Comparison of ENCODE assay signal across 20 cellular contexts in genomic region chr15:57521503-57521902, GRCh38.
A peak's percentile ranks its signal among the peaks of the same experiment; 100 is the strongest.
DNase-seq lines count a peak whose midpoint lies in the region; ATAC-seq, FAIRE-seq and TF ChIP-seq lines count a peak whose summit lies in the region.
"Had no signal": no experiment of that assay in that cellular context is flagged by ENCODE, and none has a peak within 500 bp of the region (broad histone marks: within the 10 kb centered on the region; RNA-seq: fewer than 3 reads in every experiment).

No MANE protein-coding gene starts in this region.

- peak in 3 of 4 donors; percentile 9 to 25 (median 19) for ATAC-seq in right lobe of liver
- ATAC-seq in HepG2, result no peak
- no peak for ATAC-seq in GM21619 (IDR thresholded peaks at IDR 0.05; ENCODE audit: unreplicated experiment)
- no peak for ATAC-seq in HG03025 (IDR thresholded peaks at IDR 0.05; ENCODE audit: low FRiP score, unreplicated experiment)
- ATAC-seq: CD8-positive, alpha-beta T cell had no signal

- POLR2A ChIA-PET in HepG2 (lab: Yijun Ruan, JAX), result no interaction called here

- TF ChIP-seq RAD21 in HepG2 (CRISPR knock-in tag; IDR thresholded peaks at IDR 0.05), result no peak

- no peak for TF ChIP-seq EP300 in HepG2 (IDR thresholded peaks at IDR 0.05; ENCODE audit: low read depth in 2 of 2, low read length in 2 of 2)
- no peak for TF ChIP-seq EP300 in HepG2 (CRISPR knock-in tag; IDR thresholded peaks at IDR 0.05; ENCODE audit: borderline replicate concordance)

- H3K27me3 ChIP-seq in right lobe of liver (no peaks in the 10 kb centered on the region), HepG2 (ENCODE audit: control insufficient read depth in 1 of 2, insufficient read depth in 2 of 2, low read length in 2 of 2) (no peaks in the 10 kb centered on the region), prostate gland (replicated peaks; ENCODE audit: insufficient read depth) (no peaks in the 10 kb centered on the region), neural progenitor cell (no peaks in the 10 kb centered on the region)
- H3K27me3 ChIP-seq: BLaER1 treated with 17β-estradiol and CSF1 and Interleukin-3, amounts not matched to agents 10 nM and 100 nM; SJCRH30 had no signal

- FAIRE-seq in HepG2 (lab: Jason Lieb, UNC), result no peak
- FAIRE-seq in kidney (lab: Jason Lieb, UNC), result no peak
- FAIRE-seq: GM12891, H1 had no signal

- peaks cover 5% of the 10 kb centered on the region for H3K4me1 Mint-ChIP-seq in neural progenitor cell

- H3K4me3 Mint-ChIP-seq in neural progenitor cell, result no peak overlapping the region
- H3K4me3 Mint-ChIP-seq: CD8-positive, alpha-beta T cell had no signal

- peaks cover 0 to 67% (median 20%) of the 10 kb centered on the region in 4 donors for H3K36me3 ChIP-seq in right lobe of liver
- peaks cover 24 to 33% of the 10 kb centered on the region in 2 experiments; a peak in 4 of 5 replicates for H3K36me3 ChIP-seq in HepG2 (replicated peaks in 1 of 2; ENCODE audit: control insufficient read depth in 1 of 2, insufficient read depth in 2 of 2, low read length in 2 of 2)
- peaks cover 34 to 65% of the 10 kb centered on the region in 2 donors for H3K36me3 ChIP-seq in kidney (ENCODE audit: control insufficient read depth in 1 of 2, insufficient read depth in 2 of 2, low read length in 2 of 2)
- no peaks in the 10 kb centered on the region for H3K36me3 ChIP-seq in prostate gland
- no peaks in the 10 kb centered on the region for H3K36me3 ChIP-seq in neural progenitor cell
- H3K36me3 ChIP-seq: BLaER1 treated with 17β-estradiol and CSF1 and Interleukin-3, amounts not matched to agents 10 nM and 100 nM; SJCRH30 had no signal

- TF ChIP-seq POLR2A in right lobe of liver (IDR thresholded peaks at IDR 0.05) (no peak), HepG2 (IDR thresholded peaks at IDR 0.05; ENCODE audit: insufficient read depth in 1 of 2, low read depth in 2 of 2, low read length in 2 of 2) (no peak), prostate gland (IDR thresholded peaks at IDR 0.05) (no peak)

- peaks cover 6% of the 10 kb centered on the region for H3F3A ChIP-seq in neural progenitor cell (ENCODE audit: low read depth)

- intact Hi-C loops in right lobe of liver (cut with DNase I) (loop anchor here in 1 of 2 donors (10.0 kb wide), 1 partner anchor 177 kb away; no protein-coding TSS in a partner anchor), HepG2 (cut with micrococcal nuclease; ENCODE audit: unreplicated experiment) (no loop called here), kidney (cut with DNase I) (no loop called here), prostate gland (cut with DNase I) (loop anchor here (10.0 kb wide), 1 partner anchor 147 kb away; the partner anchor contains the start of gene CGNL1)

- no peak overlapping the region for H3K4me3 ChIP-seq in right lobe of liver
- H3K4me3 ChIP-seq in HepG2 (replicated peaks in 1 of 3; ENCODE audit: insufficient read depth in 1 of 3, low read depth in 2 of 3, low read length in 3 of 3), result no peak overlapping the region
- no peak overlapping the region for H3K4me3 ChIP-seq in kidney (ENCODE audit: low read length in 2 of 2)
- no peak overlapping the region for H3K4me3 ChIP-seq in prostate gland
- no peak overlapping the region for H3K4me3 ChIP-seq in neural progenitor cell
- H3K4me3 ChIP-seq: BLaER1 treated with 17β-estradiol and CSF1 and Interleukin-3, amounts not matched to agents 10 nM and 100 nM; SJCRH30 had no signal

- no peak for TF ChIP-seq CTCF in right lobe of liver (IDR thresholded peaks at IDR 0.05)
- TF ChIP-seq CTCF in HepG2 (CRISPR knock-in tag; IDR thresholded peaks at IDR 0.05), result no peak
- no peak for TF ChIP-seq CTCF in kidney (IDR thresholded peaks at IDR 0.05; ENCODE audit: borderline replicate concordance, extremely low read depth, insufficient read depth)
- no peak for TF ChIP-seq CTCF in prostate gland (IDR thresholded peaks at IDR 0.05)
- TF ChIP-seq CTCF in neural progenitor cell (IDR thresholded peaks at IDR 0.05), result no peak

- H3K4me1 ChIP-seq in right lobe of liver (no peaks in the 10 kb centered on the region), HepG2 (ENCODE audit: insufficient read depth, low read length) (no peaks in the 10 kb centered on the region), kidney (ENCODE audit: control insufficient read depth in 1 of 2, insufficient read depth in 1 of 2, low read depth in 1 of 2, low read length in 2 of 2) (peaks cover 21 to 25% of the 10 kb centered on the region in 2 donors), prostate gland (replicated peaks) (peaks cover 10% of the 10 kb centered on the region), neural progenitor cell (no peaks in the 10 kb centered on the region)

- 90% methylated on average over 1 of the region's 2 CpGs for WGBS in right lobe of liver (ENCODE audit: insufficient coverage, low coverage, low lambda C conversion rate, missing lambda C conversion rate)
- WGBS in HepG2 (ENCODE audit: low lambda C conversion rate), result 100% methylated on average over 2 of the region's 2 CpGs
- WGBS in prostate gland, result 70% methylated on average over 2 of the region's 2 CpGs

- H2AFZ ChIP-seq in HepG2 (ENCODE audit: low read length), result no peak overlapping the region
- H2AFZ ChIP-seq in neural progenitor cell (replicated peaks), result no peak overlapping the region

- H3K36me3 Mint-ChIP-seq in neural progenitor cell, result no peaks in the 10 kb centered on the region
- H3K36me3 Mint-ChIP-seq: CD8-positive, alpha-beta T cell had no signal

- H3K9me3 Mint-ChIP-seq in neural progenitor cell, result no peaks in the 10 kb centered on the region
- H3K9me3 Mint-ChIP-seq: CD8-positive, alpha-beta T cell had no signal

- CTCF ChIA-PET in HepG2 (lab: Yijun Ruan, JAX; ENCODE audit: low intra/inter-chr PET ratio, low total read pairs), result no interaction called here

- H3K79me2 ChIP-seq in HepG2 (ENCODE audit: insufficient read depth, low read length) (no peaks in the 10 kb centered on the region), neural progenitor cell (ENCODE audit: low read depth) (no peaks in the 10 kb centered on the region)

- DNase-seq in right lobe of liver (no peak), HepG2 (ENCODE audit: low spot score) (no peak), kidney (no peak), prostate gland (ENCODE audit: low spot score) (no peak), neural progenitor cell (ENCODE audit: low spot score) (no peak)
- DNase-seq: 8988T; CD8-positive, alpha-beta T cell; KBM-7; MM.1S; NCI-H1048; NCI-H1436; NCI-H187 treated with DMSO at 0.1 percent for 48 hours; NCI-H510A; NK-92 treated with Interleukin-12 subunit alpha and Interleukin-12 subunit beta, amount 100 ng/mL, for 24 hours; SJCRH30 had no signal

- H3K27me3 Mint-ChIP-seq in neural progenitor cell (ENCODE audit: insufficient read depth, low read depth), result no peaks in the 10 kb centered on the region

- H3K9ac ChIP-seq in HepG2 (ENCODE audit: insufficient read depth, low read depth, low read length) (no peak overlapping the region), kidney (ENCODE audit: low read length in 2 of 2) (no peak overlapping the region), neural progenitor cell (no peak overlapping the region)
- H3K9ac ChIP-seq: BLaER1 treated with 17β-estradiol and CSF1 and Interleukin-3, amounts not matched to agents 10 nM and 100 nM had no signal

- in situ Hi-C loops in HepG2 (cut with HindIII; ENCODE audit: extremely low pct_ligation_motif_present, low pct_unique_long_range_greater_than_20kb), result no loop called here

- H3K4me2 ChIP-seq in HepG2 (ENCODE audit: low read depth, low read length), result no peak overlapping the region
- H3K4me2 ChIP-seq in neural progenitor cell, result no peak overlapping the region
- H3K4me2 ChIP-seq: BLaER1 treated with 17β-estradiol and CSF1 and Interleukin-3, amounts not matched to agents 10 nM and 100 nM had no signal

- H3K27ac Mint-ChIP-seq in neural progenitor cell, result no peak overlapping the region
- H3K27ac Mint-ChIP-seq: CD8-positive, alpha-beta T cell had no signal

- H4K20me1 ChIP-seq in HepG2 (ENCODE audit: insufficient read depth, low read length) (no peaks in the 10 kb centered on the region), neural progenitor cell (ENCODE audit: low read depth) (no peaks in the 10 kb centered on the region)
- H4K20me1 ChIP-seq: BLaER1 treated with 17β-estradiol and CSF1 and Interleukin-3, amounts not matched to agents 10 nM and 100 nM had no signal

- H3K9me3 ChIP-seq in right lobe of liver (no peaks in the 10 kb centered on the region), HepG2 (ENCODE audit: low read length) (no peaks in the 10 kb centered on the region), kidney (ENCODE audit: control insufficient read depth in 1 of 2, low read length in 2 of 2) (no peaks in the 10 kb centered on the region), prostate gland (no peaks in the 10 kb centered on the region), neural progenitor cell (ENCODE audit: low read depth) (no peaks in the 10 kb centered on the region)
- H3K9me3 ChIP-seq: BLaER1 treated with 17β-estradiol and CSF1 and Interleukin-3, amounts not matched to agents 10 nM and 100 nM; SJCRH30 had no signal

- H3K27ac ChIP-seq in right lobe of liver, result no peak overlapping the region
- H3K27ac ChIP-seq in HepG2 (ENCODE audit: extremely low read length, insufficient read depth, low read length), result no peak overlapping the region
- peak overlapping the region; percentile 73 to 77 for H3K27ac ChIP-seq in kidney (ENCODE audit: low read depth in 2 of 2, low read length in 2 of 2)
- H3K27ac ChIP-seq in prostate gland, result peak overlapping the region; percentile 82 to 85
- no peak overlapping the region for H3K27ac ChIP-seq in neural progenitor cell
- H3K27ac ChIP-seq: BLaER1 treated with 17β-estradiol and CSF1 and Interleukin-3, amounts not matched to agents 10 nM and 100 nM; SJCRH30 had no signal

- no TSS peak for BruUV-seq in HepG2 (replicated peaks; lab: Mats Ljungman, UMichigan)

TF ChIP-seq in HepG2, 621 proteins besides CTCF, POLR2A, EP300 and RAD21 (continues in another document):
- TF ChIP-seq, protein P1, sequence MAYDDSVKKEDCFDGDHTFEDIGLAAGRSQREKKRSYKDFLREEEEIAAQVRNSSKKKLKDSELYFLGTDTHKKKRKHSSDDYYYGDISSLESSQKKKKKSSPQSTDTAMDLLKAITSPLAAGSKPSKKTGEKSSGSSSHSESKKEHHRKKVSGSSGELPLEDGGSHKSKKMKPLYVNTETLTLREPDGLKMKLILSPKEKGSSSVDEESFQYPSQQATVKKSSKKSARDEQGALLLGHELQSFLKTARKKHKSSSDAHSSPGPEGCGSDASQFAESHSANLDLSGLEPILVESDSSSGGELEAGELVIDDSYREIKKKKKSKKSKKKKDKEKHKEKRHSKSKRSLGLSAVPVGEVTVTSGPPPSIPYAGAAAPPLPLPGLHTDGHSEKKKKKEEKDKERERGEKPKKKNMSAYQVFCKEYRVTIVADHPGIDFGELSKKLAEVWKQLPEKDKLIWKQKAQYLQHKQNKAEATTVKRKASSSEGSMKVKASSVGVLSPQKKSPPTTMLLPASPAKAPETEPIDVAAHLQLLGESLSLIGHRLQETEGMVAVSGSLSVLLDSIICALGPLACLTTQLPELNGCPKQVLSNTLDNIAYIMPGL (CRISPR knock-in tag; IDR thresholded peaks at IDR 0.05; ENCODE audit: borderline replicate concordance in 1 of 2, low read depth in 1 of 2), result no peak
- TF ChIP-seq ZNF205 (CRISPR knock-in tag; IDR thresholded peaks at IDR 0.05), result no peak
- no peak for TF ChIP-seq SKI (IDR thresholded peaks at IDR 0.05; ENCODE audit: partially characterized antibody)

Comparison
In these comparisons a context has a peak if more than half of its experiments do, and no peak if none do; other contexts are left out.
1. ATAC-seq: peak in right lobe of liver (3 of 4); none in HepG2 (single experiment), GM21619 (single experiment) and HG03025 (single experiment).
2. H3K27ac ChIP-seq: peak in kidney (2 of 2) and prostate gland (2 of 2); none in right lobe of liver (0 of 3), HepG2 (single experiment) and neural progenitor cell (single experiment).